Comparison of ENCODE assay signal across 9 cellular contexts in the genomic region with DNA sequence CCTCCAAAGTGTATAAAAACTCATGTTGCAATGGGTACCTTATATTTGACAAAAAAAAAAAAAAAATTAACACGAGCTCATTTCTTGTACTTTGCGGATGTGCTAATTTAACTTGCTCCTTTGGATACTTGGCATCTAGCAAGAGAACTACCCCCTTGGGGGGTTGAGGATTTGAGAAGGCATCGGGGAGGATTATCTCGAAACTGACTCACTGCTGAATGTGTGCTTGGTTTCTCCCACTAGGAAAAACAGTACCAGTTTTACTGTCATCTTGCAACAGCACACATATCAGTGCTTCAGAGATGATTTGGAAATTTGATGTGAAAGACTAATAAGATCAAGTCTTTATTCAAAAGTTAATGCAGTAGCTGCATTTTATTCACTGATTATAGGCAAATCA. TPM values are rescaled to one million over a fixed set of nuclear protein-coding genes. Genes with fewer than 3 reads are reported as not detected.
A peak's percentile ranks its signal among the peaks of the same experiment; 100 is the strongest.
DNase-seq lines count a peak whose midpoint lies in the region; ATAC-seq and TF ChIP-seq lines count a peak whose summit lies in the region.
"Had no signal": no experiment of that assay in that cellular context is flagged by ENCODE, and none has a peak within 500 bp of the region (broad histone marks: within the 10 kb centered on the region; RNA-seq: fewer than 3 reads in every experiment).

No MANE protein-coding gene starts in this region.

- no peaks in the 10 kb centered on the region for H3K27me3 Mint-ChIP-seq in CD4-positive, alpha-beta T cell
- no peaks in the 10 kb centered on the region for H3K27me3 Mint-ChIP-seq in chondrocyte (ENCODE audit: low read depth)
- H3K27me3 Mint-ChIP-seq in natural killer cell (ENCODE audit: low read depth in 2 of 2) = no peaks in the 10 kb centered on the region

- POLR2A ChIA-PET in CD4-positive, alpha-beta T cell (lab: Charles Lee) = interaction anchor here (0.6 to 2.1 kb wide), 7 partner anchors 16 to 951 kb away, joined by 3 to 8 read pairs (median 5); no protein-coding TSS in a partner anchor

- intact Hi-C loops in CD4-positive, alpha-beta T cell (cut with DNase I, micrococcal nuclease) = loop anchor here in 1 of 2 experiments (5.0 to 10.0 kb wide), 5 partner anchors 360 to 788 kb away; partner anchors contain the start of genes ACAA1, CX3CR1 and MYD88
- intact Hi-C loops in natural killer cell (cut with micrococcal nuclease) = loop anchor here (10.0 kb wide), 1 partner anchor 158 kb away; no protein-coding TSS in a partner anchor

- no peak for TF ChIP-seq CTCF in CD4-positive, alpha-beta T cell (IDR thresholded peaks at IDR 0.05)
- TF ChIP-seq CTCF in LNCaP clone FGC (IDR thresholded peaks at IDR 0.05; ENCODE audit: control insufficient read depth, extremely low read depth, insufficient read depth) = no peak
- no peak for TF ChIP-seq CTCF in chondrocyte (IDR thresholded peaks at IDR 0.05)
- TF ChIP-seq CTCF in natural killer cell (IDR thresholded peaks at IDR 0.05) = no peak

- in situ Hi-C loops in KBM-7 (cut with MboI; ENCODE audit: low pct_unique_long_range_greater_than_20kb, low sequenced_read_pairs) = loop anchor here (25.0 kb wide), 1 partner anchor 360 kb away; the partner anchor contains the start of genes ACAA1 and MYD88

- no peak for DNase-seq in CD4-positive, alpha-beta T cell
- no peak for DNase-seq in LNCaP clone FGC (ENCODE audit: low read depth)
- DNase-seq in chondrocyte (ENCODE audit: low spot score) = no peak
- DNase-seq in natural killer cell = no peak
- no peak for DNase-seq in KBM-7
- DNase-seq in HuH-7 (ENCODE audit: low spot score) = no peak
- DNase-seq in islet precursor cell = no peak

- peak overlapping the region; percentile 90 for H3K4me3 Mint-ChIP-seq in CD4-positive, alpha-beta T cell
- H3K4me3 Mint-ChIP-seq in chondrocyte (ENCODE audit: unreplicated experiment) = peak overlapping the region; percentile 99
- peak overlapping the region; percentile 96 for H3K4me3 Mint-ChIP-seq in natural killer cell

- H3K36me3 Mint-ChIP-seq in CD4-positive, alpha-beta T cell (ENCODE audit: low read depth) = peaks cover 48% of the 10 kb centered on the region
- H3K36me3 Mint-ChIP-seq in chondrocyte (ENCODE audit: low read depth) = peaks cover 6% of the 10 kb centered on the region
- H3K36me3 Mint-ChIP-seq in natural killer cell = no peaks in the 10 kb centered on the region

- no peak for ATAC-seq in CD4-positive, alpha-beta T cell (ENCODE audit: poor library complexity)
- ATAC-seq in natural killer cell (no peak), GM18861 (IDR thresholded peaks at IDR 0.05; ENCODE audit: unreplicated experiment) (no peak)

- H3K9me3 ChIP-seq in CD4-positive, alpha-beta T cell (ENCODE audit: control insufficient read depth, low read length) = no peaks in the 10 kb centered on the region
- H3K9me3 ChIP-seq: neutrophil had no signal

- H3K27ac ChIP-seq in CD4-positive, alpha-beta T cell (ENCODE audit: low read depth, low read length) = no peak overlapping the region

- H3K27me3 ChIP-seq in CD4-positive, alpha-beta T cell (ENCODE audit: control insufficient read depth, insufficient read depth, low read length) = no peaks in the 10 kb centered on the region
- H3K27me3 ChIP-seq: neutrophil had no signal

- peak overlapping the region; percentile 75 for H3K4me3 ChIP-seq in LNCaP clone FGC (ENCODE audit: low read depth, low read length)

- H3K4me1 Mint-ChIP-seq in CD4-positive, alpha-beta T cell (ENCODE audit: low read depth) = peaks cover 31% of the 10 kb centered on the region
- H3K4me1 Mint-ChIP-seq in chondrocyte (ENCODE audit: low read depth) (peaks cover 28% of the 10 kb centered on the region), natural killer cell (peaks cover 21 to 25% of the 10 kb centered on the region in 2 donors)

- CTCF ChIA-PET in CD4-positive, alpha-beta T cell (lab: Charles Lee) = interaction anchor here (0.9 to 3.6 kb wide), 6 partner anchors 24 to 332 kb away, joined by 3 to 24 read pairs (median 4); partner anchors contain the start of genes OXSR1 and XYLB

- peak overlapping the region; percentile 59 for H3K27ac Mint-ChIP-seq in CD4-positive, alpha-beta T cell
- peak overlapping the region; percentile 91 for H3K27ac Mint-ChIP-seq in chondrocyte (ENCODE audit: unreplicated experiment)
- peak overlapping the region; percentile 84 to 88 for H3K27ac Mint-ChIP-seq in natural killer cell

- H3K9me3 Mint-ChIP-seq in CD4-positive, alpha-beta T cell = no peaks in the 10 kb centered on the region
- H3K9me3 Mint-ChIP-seq in chondrocyte (ENCODE audit: low read depth) (no peaks in the 10 kb centered on the region), natural killer cell (no peaks in the 10 kb centered on the region)

RNA-seq across cellular contexts. Expression of gene EXOG, which starts 0.9 kb away (rescaled TPM):
- total RNA-seq in CD4-positive, alpha-beta T cell = 10 to 100 TPM; 13.7 to 16.0 TPM
- total RNA-seq in chondrocyte (16.0 to 21.6 TPM (median 16.5 TPM) in 3 replicates), natural killer cell (10 to 100 TPM; 27.3 to 34.5 (median 30.5) TPM)

RNA-seq across cellular contexts. Expression of gene ACVR2B, which starts 43.3 kb away (rescaled TPM):
- 1 to 10 TPM; 3.6 to 4.3 TPM for total RNA-seq in CD4-positive, alpha-beta T cell
- 4.3 to 5.2 TPM (median 4.9 TPM) in 3 replicates for total RNA-seq in chondrocyte
- 1 to 10 TPM; 1.6 to 3.1 (median 2.7) TPM for total RNA-seq in natural killer cell
